Comparison of ENCODE assay signal across 12 cellular contexts in the genomic region with DNA sequence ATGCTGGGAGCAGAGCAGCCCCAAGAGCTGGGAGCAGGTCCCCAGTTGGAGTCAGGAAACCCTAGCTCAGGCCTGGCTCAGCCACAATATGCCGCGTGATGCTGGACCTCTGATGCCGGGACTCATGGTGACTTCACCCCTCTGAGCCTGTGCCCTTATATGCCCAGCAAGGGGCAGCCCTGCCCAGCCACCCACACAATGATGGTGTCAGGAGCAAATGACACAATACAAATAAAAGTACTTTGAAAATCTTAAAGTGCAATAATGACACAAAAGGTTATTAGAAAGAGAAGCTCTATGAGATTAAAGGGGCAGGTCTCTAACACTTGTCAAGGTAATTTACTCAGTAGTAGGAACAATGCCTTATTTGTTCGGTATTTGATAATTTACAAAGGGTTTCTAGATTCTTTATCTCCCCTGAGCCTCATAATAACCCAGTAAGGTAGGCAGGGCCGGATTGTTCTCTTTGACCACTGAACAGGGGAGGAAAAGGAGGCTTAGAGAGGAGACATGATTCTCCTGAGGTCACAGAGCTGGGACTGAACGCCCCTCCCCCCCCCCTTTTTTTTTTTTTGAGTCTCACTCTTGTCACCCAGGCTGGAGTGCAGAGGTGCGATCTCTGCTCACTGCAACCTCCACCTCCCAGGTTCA. TPM values are rescaled to one million over a fixed set of nuclear protein-coding genes. Genes with fewer than 3 reads are reported as not detected.
DNase-seq lines count a peak whose midpoint lies in the region; ATAC-seq and TF ChIP-seq lines count a peak whose summit lies in the region.
"Had no signal": no experiment of that assay in that cellular context is flagged by ENCODE, and none has a peak within 500 bp of the region (broad histone marks: within the 10 kb centered on the region; RNA-seq: fewer than 3 reads in every experiment).

No MANE protein-coding gene starts in this region.

- no peaks in the 10 kb centered on the region for H3K27me3 ChIP-seq in PC-3 (ENCODE audit: low read length)
- no peaks in the 10 kb centered on the region for H3K27me3 ChIP-seq in psoas muscle (ENCODE audit: insufficient read depth in 3 of 3, low read length in 2 of 3)

- H3K9ac ChIP-seq in PC-3 (ENCODE audit: low read length): no peak overlapping the region

- H3K27ac Mint-ChIP-seq in CD14-positive monocyte: peak overlapping the region in 5 of 7 donors; percentile 15 to 100 (median 99)
- H3K27ac Mint-ChIP-seq in activated T-helper 1 cell treated with anti-CD3 and anti-CD28 coated beads, Interleukin-12 subunit alpha, Interleukin-12 subunit beta, Interleukin-2, Interleukin-4 antibody, amounts not matched to agents 30 ng/mL and 10 ng/mL and 1 ng/mL, durations not matched to agents 14 hours and 24 hours and 36 hours: no peak overlapping the region

- no peak overlapping the region for H3K4me2 ChIP-seq in PC-3 (ENCODE audit: low read length)

- H3K9me3 ChIP-seq in PC-3 (ENCODE audit: low read length) (no peaks in the 10 kb centered on the region), psoas muscle (no peaks in the 10 kb centered on the region)

- no peaks in the 10 kb centered on the region for H3K36me3 ChIP-seq in PC-3 (ENCODE audit: low read depth, low read length)
- H3K36me3 ChIP-seq in psoas muscle (ENCODE audit: insufficient read depth in 1 of 2, low read depth in 1 of 2): no peaks in the 10 kb centered on the region

- ATAC-seq in PC-3: peak; percentile 11; the same call in 1 of the 2 replicates
- ATAC-seq in esophagus mucosa: peak; percentile 74
- ATAC-seq in psoas muscle: peak; percentile 80 to 86 (median 84)

- H3K4me3 Mint-ChIP-seq in CD14-positive monocyte: no peak overlapping the region
- no peak overlapping the region for H3K4me3 Mint-ChIP-seq in activated T-helper 1 cell treated with anti-CD3 and anti-CD28 coated beads, Interleukin-12 subunit alpha, Interleukin-12 subunit beta, Interleukin-2, Interleukin-4 antibody, amounts not matched to agents 30 ng/mL and 10 ng/mL and 1 ng/mL, durations not matched to agents 14 hours and 24 hours and 36 hours

- H3K9me3 Mint-ChIP-seq in CD14-positive monocyte: peaks cover 0 to 4% (median 0%) of the 10 kb centered on the region in 7 donors
- no peaks in the 10 kb centered on the region for H3K9me3 Mint-ChIP-seq in activated T-helper 1 cell treated with anti-CD3 and anti-CD28 coated beads, Interleukin-12 subunit alpha, Interleukin-12 subunit beta, Interleukin-2, Interleukin-4 antibody, amounts not matched to agents 30 ng/mL and 10 ng/mL and 1 ng/mL, durations not matched to agents 14 hours and 24 hours and 36 hours

- H3K4me1 Mint-ChIP-seq in CD14-positive monocyte: peaks cover 69% of the 10 kb centered on the region
- no peaks in the 10 kb centered on the region for H3K4me1 Mint-ChIP-seq in activated T-helper 1 cell treated with anti-CD3 and anti-CD28 coated beads, Interleukin-12 subunit alpha, Interleukin-12 subunit beta, Interleukin-2, Interleukin-4 antibody, amounts not matched to agents 30 ng/mL and 10 ng/mL and 1 ng/mL, durations not matched to agents 14 hours and 24 hours and 36 hours (ENCODE audit: low read depth)

- intact Hi-C loops in CD14-positive monocyte (cut with micrococcal nuclease): loop anchor here in 1 of 2 donors (5.0 kb wide), 1 partner anchor 67 kb away; no protein-coding TSS in a partner anchor
- intact Hi-C loops in PC-3 (cut with micrococcal nuclease): no loop called here
- intact Hi-C loops in psoas muscle (cut with DNase I): no loop called here
- intact Hi-C loops in activated T-helper 1 cell treated with anti-CD3 and anti-CD28 coated beads, Interleukin-12 subunit alpha, Interleukin-12 subunit beta, Interleukin-2, Interleukin-4 antibody, amounts not matched to agents 30 ng/mL and 10 ng/mL and 1 ng/mL, durations not matched to agents 14 hours and 24 hours and 36 hours (cut with micrococcal nuclease): no loop called here

- no peaks in the 10 kb centered on the region for H3K79me2 ChIP-seq in PC-3 (ENCODE audit: low read length)

- POLR2A ChIA-PET in PC-3 (lab: Charles Lee; ENCODE audit: unreplicated experiment): no interaction called here

- BruUV-seq in PC-3 (replicated peaks; lab: Mats Ljungman, UMichigan): no TSS peak

- no peaks in the 10 kb centered on the region for H3K36me3 Mint-ChIP-seq in CD14-positive monocyte
- no peaks in the 10 kb centered on the region for H3K36me3 Mint-ChIP-seq in activated T-helper 1 cell treated with anti-CD3 and anti-CD28 coated beads, Interleukin-12 subunit alpha, Interleukin-12 subunit beta, Interleukin-2, Interleukin-4 antibody, amounts not matched to agents 30 ng/mL and 10 ng/mL and 1 ng/mL, durations not matched to agents 14 hours and 24 hours and 36 hours (ENCODE audit: low read depth)

- H3K9me2 ChIP-seq in PC-3 (replicated peaks; ENCODE audit: low read length): no peaks in the 10 kb centered on the region

- H3K27ac ChIP-seq in PC-3 (ENCODE audit: low read length) (no peak overlapping the region), psoas muscle (peak overlapping the region; percentile 85)

- TF ChIP-seq CTCF in CD14-positive monocyte (IDR thresholded peaks at IDR 0.05): peak; percentile 34
- TF ChIP-seq CTCF in PC-3 (conservative IDR thresholded peaks at IDR 0.05; ENCODE audit: low read depth, low read length): peak; percentile 20; the same call in 1 of the 2 replicates
- TF ChIP-seq CTCF in psoas muscle (IDR thresholded peaks at IDR 0.05): no peak

- peaks cover 9% of the 10 kb centered on the region for H3K4me1 ChIP-seq in PC-3 (ENCODE audit: insufficient read depth, low read length)
- peaks cover 28% of the 10 kb centered on the region for H3K4me1 ChIP-seq in psoas muscle

- peaks cover 0 to 4% (median 4%) of the 10 kb centered on the region in 3 donors for H3K27me3 Mint-ChIP-seq in CD14-positive monocyte (ENCODE audit: low read depth in 3 of 3)
- H3K27me3 Mint-ChIP-seq in activated T-helper 1 cell treated with anti-CD3 and anti-CD28 coated beads, Interleukin-12 subunit alpha, Interleukin-12 subunit beta, Interleukin-2, Interleukin-4 antibody, amounts not matched to agents 30 ng/mL and 10 ng/mL and 1 ng/mL, durations not matched to agents 14 hours and 24 hours and 36 hours (ENCODE audit: insufficient read depth): peaks cover 11% of the 10 kb centered on the region

- WGBS in psoas muscle, 3 donors: 28 to 31% (median 31%) methylated on average over 6 to 7 of the region's 7 CpGs

- H3K4me3 ChIP-seq in PC-3 (ENCODE audit: low read length) (no peak overlapping the region), psoas muscle (no peak overlapping the region)

- peak; percentile 66 for DNase-seq in CD14-positive monocyte (ENCODE audit: low spot score)
- no peak for DNase-seq in PC-3
- DNase-seq in psoas muscle: peak; percentile 67 to 86
- DNase-seq in activated T-helper 1 cell treated with anti-CD3 and anti-CD28 coated beads, Interleukin-12 subunit alpha, Interleukin-12 subunit beta, Interleukin-2, Interleukin-4 antibody, amounts not matched to agents 30 ng/mL and 10 ng/mL and 1 ng/mL, durations not matched to agents 14 hours and 24 hours and 36 hours (ENCODE audit: low spot score): no peak
- DNase-seq in NCI-H1105 (lab: John Stamatoyannopoulos, UW): no peak
- no peak for DNase-seq in mesenteric fat pad (ENCODE audit: low spot score)
- DNase-seq in stimulated activated CD4-positive, alpha-beta T cell treated with anti-CD3 and anti-CD28 coated beads, Interleukin-4, amount 100 ng/mL, for 24 hours: no peak
- DNase-seq: activated naive CD4-positive, alpha-beta T cell; MV-4-11; NCI-H82; occipital lobe had no signal

- no peak overlapping the region for H2AFZ ChIP-seq in PC-3 (ENCODE audit: low read length)

- H4K20me1 ChIP-seq in PC-3 (ENCODE audit: low read length): no peaks in the 10 kb centered on the region

- H3F3A ChIP-seq in PC-3 (ENCODE audit: low read length, unreplicated experiment): no peaks in the 10 kb centered on the region

- CTCF ChIA-PET in PC-3 (lab: Charles Lee): interaction anchor here (0.6 kb wide), 1 partner anchor 17 kb away, joined by 3 read pairs; no protein-coding TSS in a partner anchor

RNA-seq across cellular contexts. Expression of a gene that starts 18.4 kb away (rescaled TPM):
- polyA plus RNA-seq in CD14-positive monocyte (under 1 TPM; 0.28 to 0.47 TPM), psoas muscle (1 to 10 TPM in 2 of 3 donors, under 1 TPM in 1; 0.82 to 2.9 (median 1.7) TPM)
- total RNA-seq in PC-3 (2014; rRNA removed) (12.8 and 20.1 TPM in 2 replicates), esophagus mucosa (3.0 TPM), psoas muscle (1 to 10 TPM; 1.3 to 3.3 (median 1.8) TPM), mesenteric fat pad (7.4 TPM)
- total RNA-seq in activated T-helper 1 cell treated with anti-CD3 and anti-CD28 coated beads, Interleukin-12 subunit alpha, Interleukin-12 subunit beta, Interleukin-2, Interleukin-4 antibody, amounts not matched to agents 30 ng/mL and 10 ng/mL and 1 ng/mL, durations not matched to agents 14 hours and 24 hours and 36 hours: 5.3 and 6.2 TPM in 2 replicates

RNA-seq across cellular contexts. Expression of a gene that starts 33.2 kb away (rescaled TPM):
- polyA plus RNA-seq in CD14-positive monocyte (100 to 1,000 TPM; 202 to 258 TPM), psoas muscle (100 to 1,000 TPM in 2 of 3 donors, 10 to 100 TPM in 1; 76.5 to 170 (median 116) TPM)
- total RNA-seq in PC-3 (2014; rRNA removed) (138 and 149 TPM in 2 replicates), esophagus mucosa (455 TPM), psoas muscle (100 to 1,000 TPM; 131 to 164 (median 149) TPM), mesenteric fat pad (118 TPM)
- total RNA-seq in activated T-helper 1 cell treated with anti-CD3 and anti-CD28 coated beads, Interleukin-12 subunit alpha, Interleukin-12 subunit beta, Interleukin-2, Interleukin-4 antibody, amounts not matched to agents 30 ng/mL and 10 ng/mL and 1 ng/mL, durations not matched to agents 14 hours and 24 hours and 36 hours: 128 and 130 TPM in 2 replicates

Comparison
In these comparisons a context has a peak if more than half of its experiments do, and no peak if none do; other contexts are left out.
1. DNase-seq: peak in CD14-positive monocyte (single experiment) and psoas muscle (2 of 2); none in PC-3 (single experiment), activated T-helper 1 cell treated with anti-CD3 and anti-CD28 coated beads, Interleukin-12 subunit alpha, Interleukin-12 subunit beta, Interleukin-2, Interleukin-4 antibody, amounts not matched to agents 30 ng/mL and 10 ng/mL and 1 ng/mL, durations not matched to agents 14 hours and 24 hours and 36 hours (single experiment), NCI-H1105 (single experiment), mesenteric fat pad (single experiment) and stimulated activated CD4-positive, alpha-beta T cell treated with anti-CD3 and anti-CD28 coated beads, Interleukin-4, amount 100 ng/mL, for 24 hours (single experiment).
2. ATAC-seq: peak in every context shown above with its lines; median percentile 84 in psoas muscle; 74 in esophagus mucosa; 11 in PC-3.